In the genomic region with DNA sequence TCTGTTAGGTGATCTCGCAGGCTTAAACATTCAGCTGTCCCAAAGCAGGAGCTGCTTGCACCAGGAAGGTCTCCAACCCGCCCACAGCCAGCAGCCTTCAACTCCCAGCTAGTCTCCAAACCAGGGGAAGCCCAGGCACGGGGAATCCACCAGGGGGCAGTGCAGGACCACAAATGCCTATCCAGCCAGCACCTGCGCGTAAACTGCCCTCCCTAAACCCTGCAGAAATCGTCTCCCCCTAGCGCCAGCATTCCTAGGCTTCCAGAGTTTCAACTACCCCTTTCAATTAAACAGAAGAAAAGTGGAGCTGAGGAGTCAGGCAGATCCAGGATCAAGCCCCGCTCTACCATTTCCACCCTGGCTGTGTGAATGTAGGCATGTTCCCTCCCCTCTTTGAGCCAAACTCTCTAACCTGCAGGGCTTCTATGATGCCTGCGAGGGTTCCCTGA, we compare ENCODE assay signal across 9 cellular contexts.
DNase-seq lines count a peak whose midpoint lies in the region; ATAC-seq and TF ChIP-seq lines count a peak whose summit lies in the region.
"Had no signal": no experiment of that assay in that cellular context is flagged by ENCODE, and none has a peak within 500 bp of the region (broad histone marks: within the 10 kb centered on the region; RNA-seq: fewer than 3 reads in every experiment).

No MANE protein-coding gene starts in this region.

- intact Hi-C loops in adrenal gland (cut with DNase I) (no loop called here), left cardiac atrium (cut with DNase I) (no loop called here), psoas muscle (cut with DNase I) (no loop called here)

- H3K36me3 ChIP-seq in adrenal gland (replicated peaks in 1 of 2) (no peaks in the 10 kb centered on the region), psoas muscle (ENCODE audit: insufficient read depth in 1 of 2, low read depth in 1 of 2) (no peaks in the 10 kb centered on the region)

- 3 to 6% (median 5%) methylated on average over 8 to 9 of the region's 9 CpGs for WGBS in adrenal gland, 4 donors
- WGBS in psoas muscle, 3 donors, result 7 to 10% (median 8%) methylated on average over 9 of the region's 9 CpGs

- H3K4me3 Mint-ChIP-seq in T-cell, result no peak overlapping the region
- H3K4me3 Mint-ChIP-seq: stimulated activated naive CD8-positive, alpha-beta T cell treated with anti-CD3 and anti-CD28 coated beads, Interleukin-15, Interleukin-2, amounts not matched to agents 100 ng/mL and 50 ng/mL, for 24 hours had no signal

- no peaks in the 10 kb centered on the region for H3K4me1 ChIP-seq in adrenal gland (replicated peaks in 1 of 2)
- no peaks in the 10 kb centered on the region for H3K4me1 ChIP-seq in psoas muscle

- in situ Hi-C loops in G401 (cut with HindIII; ENCODE audit: low sequenced_read_pairs), result loop anchor here (25.0 kb wide), 1 partner anchor 132 kb away; a partner anchor contains a TSS

- peaks cover 7% of the 10 kb centered on the region in 3 donors for H3K4me1 Mint-ChIP-seq in T-cell

- TF ChIP-seq CTCF in adrenal gland (IDR thresholded peaks at IDR 0.05) (peak; percentile 91 to 99 (median 98)), psoas muscle (IDR thresholded peaks at IDR 0.05) (peak; percentile 94)

- peaks cover 8 to 34% of the 10 kb centered on the region in 2 donors for H3K27me3 Mint-ChIP-seq in T-cell

- no peaks in the 10 kb centered on the region for H3K9me3 Mint-ChIP-seq in T-cell
- H3K9me3 Mint-ChIP-seq: stimulated activated naive CD8-positive, alpha-beta T cell treated with anti-CD3 and anti-CD28 coated beads, Interleukin-15, Interleukin-2, amounts not matched to agents 100 ng/mL and 50 ng/mL, for 24 hours had no signal

- H3K27me3 ChIP-seq in adrenal gland (peaks cover 20% of the 10 kb centered on the region), psoas muscle (ENCODE audit: insufficient read depth in 3 of 3, low read length in 2 of 3) (peaks cover 0 to 22% (median 11%) of the 10 kb centered on the region in 3 donors)

- peak overlapping the region in 1 of 2 donors; percentile 45 for H3K27ac Mint-ChIP-seq in T-cell
- H3K27ac Mint-ChIP-seq: stimulated activated naive CD8-positive, alpha-beta T cell treated with anti-CD3 and anti-CD28 coated beads, Interleukin-15, Interleukin-2, amounts not matched to agents 100 ng/mL and 50 ng/mL, for 24 hours had no signal

- POLR2A ChIA-PET in T-cell (lab: Charles Lee), result no interaction called here

- DNase-seq in G401 (ENCODE audit: low spot score) (peak; percentile 97), NCI-H1694 (lab: John Stamatoyannopoulos, UW) (peak; percentile 94), T-cell (peak; percentile 71 to 95 (median 88)), adrenal gland (peak; percentile 91 to 98 (median 94)), left cardiac atrium (peak; percentile 86), psoas muscle (peak; percentile 85 to 92)

- ATAC-seq in HG02623 (IDR thresholded peaks at IDR 0.05; ENCODE audit: unreplicated experiment) (peak; percentile 82), T-cell (replicated peaks in 1 of 4) (peak; percentile 85 to 99 (median 90)), left cardiac atrium (peak; percentile 95 to 96), psoas muscle (peak; percentile 93 to 98 (median 95)), HG03439 (IDR thresholded peaks at IDR 0.05; ENCODE audit: unreplicated experiment) (no peak)

- H3K27ac ChIP-seq in adrenal gland (no peak overlapping the region), psoas muscle (no peak overlapping the region)

- CTCF ChIA-PET in T-cell (lab: Charles Lee), result interaction anchor here (0.6 to 2.8 kb wide), 17 partner anchors 11 to 1249 kb away, joined by 3 to 11 read pairs (median 5); no protein-coding TSS in a partner anchor

- H3K9me3 ChIP-seq in adrenal gland (replicated peaks in 1 of 3), result no peaks in the 10 kb centered on the region
- no peaks in the 10 kb centered on the region for H3K9me3 ChIP-seq in psoas muscle

- H3K4me3 ChIP-seq in adrenal gland (no peak overlapping the region), psoas muscle (no peak overlapping the region)

- TF ChIP-seq POLR2A in adrenal gland (IDR thresholded peaks at IDR 0.05), result no peak

- H3K36me3 Mint-ChIP-seq in T-cell, result no peaks in the 10 kb centered on the region
